ENCODE assay signal across 18 cellular contexts in the genomic region with DNA sequence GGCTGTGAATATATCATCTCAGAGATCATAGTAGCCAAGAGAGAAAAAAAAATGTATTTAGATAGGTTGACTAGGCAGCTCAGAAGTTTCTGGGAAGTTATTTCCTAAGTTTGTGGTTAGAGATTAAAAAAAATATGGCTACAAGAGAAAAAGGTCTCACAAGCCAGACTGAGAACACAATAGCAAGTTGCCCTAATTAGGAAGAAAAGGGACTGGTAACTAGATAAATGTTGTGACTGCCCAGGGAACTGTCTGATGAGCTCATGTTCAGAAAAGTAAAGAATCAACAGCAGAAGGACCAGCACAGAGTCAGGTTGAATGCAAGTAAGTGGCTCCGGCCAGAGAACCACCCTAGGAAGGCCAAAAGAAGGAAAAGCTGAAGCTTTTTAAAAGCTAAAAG.
DNase-seq lines count a peak whose midpoint lies in the region; ATAC-seq and TF ChIP-seq lines count a peak whose summit lies in the region.
"Had no signal": no experiment of that assay in that cellular context is flagged by ENCODE, and none has a peak within 500 bp of the region (broad histone marks: within the 10 kb centered on the region; RNA-seq: fewer than 3 reads in every experiment).

No MANE protein-coding gene starts in this region.

- H3K4me1 ChIP-seq in IMR-90 (ENCODE audit: control insufficient read depth, insufficient read depth, low read length) = peaks cover 2% of the 10 kb centered on the region; the same call in 1 of the 2 replicates
- H3K4me1 ChIP-seq: lower lobe of right lung, Peyer's patch had no signal

- no peaks in the 10 kb centered on the region for H4K20me1 ChIP-seq in IMR-90 (ENCODE audit: insufficient read depth, low read length)

- no TSS peak for BruUV-seq in IMR-90 (replicated peaks; lab: Mats Ljungman, UMichigan)

- no peaks in the 10 kb centered on the region for H3K9me3 ChIP-seq in IMR-90 (ENCODE audit: control insufficient read depth, insufficient read depth, low read length)
- H3K9me3 ChIP-seq: lower lobe of right lung, Peyer's patch had no signal

- no peaks in the 10 kb centered on the region for H3K36me3 ChIP-seq in IMR-90 (ENCODE audit: control insufficient read depth, insufficient read depth, low read length)
- H3K36me3 ChIP-seq: lower lobe of right lung, Peyer's patch had no signal

- TF ChIP-seq CTCF in AG09309 (IDR thresholded peaks at IDR 0.05; ENCODE audit: control insufficient read depth, insufficient read depth, low read depth, low read length, missing control alignments) (no peak), IMR-90 (conservative IDR thresholded peaks at IDR 0.05; ENCODE audit: low read depth, low read length) (no peak), astrocyte of the spinal cord (IDR thresholded peaks at IDR 0.05; ENCODE audit: low read depth, low read length) (no peak)

- no peak overlapping the region for H3K4ac ChIP-seq in IMR-90 (ENCODE audit: low read depth, low read length)

- intact Hi-C loops in IMR-90 (cut with micrococcal nuclease) = no loop called here

- DNase-seq in AG09309 (ENCODE audit: low read depth) (peak; percentile 44), IMR-90 (peak; percentile 26), astrocyte of the spinal cord (ENCODE audit: low read depth, low spot score) (peak; percentile 61), midbrain (lab: John Stamatoyannopoulos, UW) (peak; percentile 6), NCI-H526 (lab: John Stamatoyannopoulos, UW) (no peak)
- no peak for DNase-seq in activated naive CD4-positive, alpha-beta T cell treated with anti-CD3 and anti-CD28 coated beads, Interleukin-2, amount 10 ng/mL, durations not matched to agents 7 days and 5 days
- DNase-seq: ACHN; activated CD4-positive, alpha-beta memory T cell treated with anti-CD3 and anti-CD28 coated beads for 36 hours; activated T-cell treated with anti-CD3 and anti-CD28 coated beads, Interleukin-2, amount 50 U/mL, for 4 hours; COR-L47; lower lobe of right lung; naive thymus-derived CD4-positive, alpha-beta T cell; NCI-H2081; Peyer's patch had no signal

- peaks cover 3% of the 10 kb centered on the region in 2 experiments; a peak in 3 of 4 replicates for H3K79me1 ChIP-seq in IMR-90 (ENCODE audit: low read depth in 1 of 2, low read length in 2 of 2)

- TF ChIP-seq POLR2A in IMR-90 (IDR thresholded peaks at IDR 0.05; ENCODE audit: low read depth, low read length) = no peak

- H2BK5ac ChIP-seq in IMR-90 (ENCODE audit: low read depth, low read length, poor library complexity, severe bottlenecking) = no peak overlapping the region

- peaks cover 3% of the 10 kb centered on the region; the same call in 1 of the 2 replicates for H3K9me1 ChIP-seq in IMR-90 (ENCODE audit: insufficient read depth, low read length)

- no peak overlapping the region for H4K8ac ChIP-seq in IMR-90 (ENCODE audit: low read depth in 2 of 2, low read length in 2 of 2)

- in situ Hi-C loops in IMR-90 (cut with MboI; ENCODE audit: low sequenced_read_pairs) = no loop called here
- in situ Hi-C loops in astrocyte of the spinal cord (cut with HindIII; ENCODE audit: low sequenced_read_pairs) = no loop called here

- no peak overlapping the region for H3K4me3 ChIP-seq in AG09309 (ENCODE audit: control insufficient read depth, low read depth, low read length)
- H3K4me3 ChIP-seq in IMR-90 (ENCODE audit: insufficient read depth, low read depth, low read length) = no peak overlapping the region
- H3K4me3 ChIP-seq in astrocyte of the spinal cord (ENCODE audit: low read depth, low read length) = no peak overlapping the region
- H3K4me3 ChIP-seq: lower lobe of right lung, Peyer's patch had no signal

- peak overlapping the region; percentile 42; the same call in 1 of the 2 replicates for H4K5ac ChIP-seq in IMR-90 (ENCODE audit: low read depth, low read length)

- TF ChIP-seq RAD21 in IMR-90 (IDR thresholded peaks at IDR 0.05; ENCODE audit: low read length) = no peak

- no peak overlapping the region for H2BK120ac ChIP-seq in IMR-90 (ENCODE audit: low read depth, low read length)

- H3K36me3 Mint-ChIP-seq in activated naive CD4-positive, alpha-beta T cell treated with anti-CD3 and anti-CD28 coated beads, Interleukin-2, amount 10 ng/mL, durations not matched to agents 7 days and 5 days = no peaks in the 10 kb centered on the region
- H3K36me3 Mint-ChIP-seq: activated CD4-positive, alpha-beta memory T cell treated with anti-CD3 and anti-CD28 coated beads for 36 hours; activated naive CD4-positive, alpha-beta T cell treated with anti-CD3 and anti-CD28 coated beads, Interleukin-2, amount 50 U/mL, for 72 hours; naive thymus-derived CD4-positive, alpha-beta T cell had no signal

- POLR2A ChIA-PET in IMR-90 (lab: Charles Lee; ENCODE audit: unreplicated experiment) = no interaction called here

- ATAC-seq in IMR-90 (ENCODE audit: low read depth) (0 out of 2 replicates have a peak, but pooled peaks have one; percentile 27), HG02970 (IDR thresholded peaks at IDR 0.05; ENCODE audit: low FRiP score, unreplicated experiment) (no peak), GM18858 (IDR thresholded peaks at IDR 0.05; ENCODE audit: unreplicated experiment) (no peak)
- ATAC-seq: activated naive CD4-positive, alpha-beta T cell treated with anti-CD3 and anti-CD28 coated beads, Interleukin-2, amount 50 U/mL, for 72 hours; activated T-cell treated with anti-CD3 and anti-CD28 coated beads, Interleukin-2, amount 50 U/mL, for 4 hours; lower lobe of right lung; naive thymus-derived CD4-positive, alpha-beta T cell; SK-N-SH treated with all-trans-retinoic acid at 6 μM for 48 hours had no signal

- H3K18ac ChIP-seq in IMR-90 (ENCODE audit: low read depth, low read length) = peak overlapping the region; percentile 5; the same call in 1 of the 2 replicates

- H3K9me3 Mint-ChIP-seq in activated naive CD4-positive, alpha-beta T cell treated with anti-CD3 and anti-CD28 coated beads, Interleukin-2, amount 10 ng/mL, durations not matched to agents 7 days and 5 days = no peaks in the 10 kb centered on the region
- H3K9me3 Mint-ChIP-seq: activated T-cell treated with anti-CD3 and anti-CD28 coated beads, Interleukin-2, amount 50 U/mL, for 4 hours had no signal

- no peaks in the 10 kb centered on the region for H3K27me3 Mint-ChIP-seq in activated naive CD4-positive, alpha-beta T cell treated with anti-CD3 and anti-CD28 coated beads, Interleukin-2, amount 10 ng/mL, durations not matched to agents 7 days and 5 days
- H3K27me3 Mint-ChIP-seq: activated CD4-positive, alpha-beta memory T cell treated with anti-CD3 and anti-CD28 coated beads for 36 hours; naive thymus-derived CD4-positive, alpha-beta T cell had no signal

- no peak overlapping the region for H3K4me3 Mint-ChIP-seq in activated naive CD4-positive, alpha-beta T cell treated with anti-CD3 and anti-CD28 coated beads, Interleukin-2, amount 10 ng/mL, durations not matched to agents 7 days and 5 days
- H3K4me3 Mint-ChIP-seq: activated CD4-positive, alpha-beta memory T cell treated with anti-CD3 and anti-CD28 coated beads for 36 hours; activated T-cell treated with anti-CD3 and anti-CD28 coated beads, Interleukin-2, amount 50 U/mL, for 4 hours; naive thymus-derived CD4-positive, alpha-beta T cell had no signal

- H3K27ac ChIP-seq in IMR-90 (ENCODE audit: insufficient read depth, low read length) = peak overlapping the region; percentile 20; the same call in 1 of the 2 replicates
- H3K27ac ChIP-seq: lower lobe of right lung, Peyer's patch had no signal

- no peak overlapping the region for H2AK5ac ChIP-seq in IMR-90 (ENCODE audit: low read depth, low read length)

- CTCF ChIA-PET in IMR-90 (lab: Yijun Ruan, JAX) = no interaction called here
- CTCF ChIA-PET in activated naive CD4-positive, alpha-beta T cell treated with anti-CD3 and anti-CD28 coated beads, Interleukin-2, amount 10 ng/mL, durations not matched to agents 7 days and 5 days (lab: Charles Lee) = no interaction called here

- H2AFZ ChIP-seq in IMR-90 (replicated peaks; ENCODE audit: low read length, poor library complexity) = no peak overlapping the region

- H3K14ac ChIP-seq in IMR-90 (replicated peaks; ENCODE audit: low read depth, low read length) = no peak overlapping the region

- no peak overlapping the region for H3K4me2 ChIP-seq in IMR-90 (ENCODE audit: low read depth, low read length)

- H4K91ac ChIP-seq in IMR-90 (ENCODE audit: insufficient read depth, low read depth, low read length) = no peak overlapping the region

- no peak overlapping the region for H3K9ac ChIP-seq in IMR-90 (ENCODE audit: low read depth, low read length)

- H3K27me3 ChIP-seq in IMR-90 (ENCODE audit: control insufficient read depth, insufficient read depth, low read length) = no peaks in the 10 kb centered on the region
- H3K27me3 ChIP-seq: Peyer's patch had no signal

- H2AK9ac ChIP-seq in IMR-90 (replicated peaks; ENCODE audit: low read depth, low read length, poor library complexity) = no peak overlapping the region

- dilution Hi-C loops in IMR-90 (cut with HindIII; ENCODE audit: low sequenced_read_pairs, unreplicated experiment) = no loop called here

- H3K27ac Mint-ChIP-seq in activated naive CD4-positive, alpha-beta T cell treated with anti-CD3 and anti-CD28 coated beads, Interleukin-2, amount 10 ng/mL, durations not matched to agents 7 days and 5 days = no peak overlapping the region
- H3K27ac Mint-ChIP-seq: activated CD4-positive, alpha-beta memory T cell treated with anti-CD3 and anti-CD28 coated beads for 36 hours; activated naive CD4-positive, alpha-beta T cell treated with anti-CD3 and anti-CD28 coated beads, Interleukin-2, amount 50 U/mL, for 72 hours; naive thymus-derived CD4-positive, alpha-beta T cell had no signal

- H3K4me1 Mint-ChIP-seq in activated naive CD4-positive, alpha-beta T cell treated with anti-CD3 and anti-CD28 coated beads, Interleukin-2, amount 10 ng/mL, durations not matched to agents 7 days and 5 days = no peaks in the 10 kb centered on the region
- H3K4me1 Mint-ChIP-seq: naive thymus-derived CD4-positive, alpha-beta T cell had no signal

- H2BK15ac ChIP-seq in IMR-90 (ENCODE audit: low read depth, low read length) = no peak overlapping the region

- H3K23ac ChIP-seq in IMR-90 (ENCODE audit: low read depth, low read length) = no peak overlapping the region

- WGBS in IMR-90 (ENCODE audit: extremely low coverage in 2 of 2, insufficient read length in 1 of 2), 2 experiments = no CpG with 5 or more reads among the region's 1 CpG

- H2BK20ac ChIP-seq in IMR-90 (ENCODE audit: low read depth, low read length) = no peak overlapping the region

- no peak overlapping the region for H3K56ac ChIP-seq in IMR-90 (ENCODE audit: extremely low read depth, insufficient read depth, low read length)

TF ChIP-seq in IMR-90, 13 proteins besides CTCF, POLR2A, EP300 and RAD21 (continues in another document):
- TF ChIP-seq SMC3 (IDR thresholded peaks at IDR 0.05; ENCODE audit: low read depth, low read length) (no peak), MXI1 (IDR thresholded peaks at IDR 0.05; ENCODE audit: borderline replicate concordance, low read depth, low read length) (no peak), MAZ (IDR thresholded peaks at IDR 0.05; ENCODE audit: borderline replicate concordance, low read depth, low read length) (no peak), BHLHE40 (IDR thresholded peaks at IDR 0.05; ENCODE audit: low read depth, low read length) (no peak)

Comparison
In these comparisons a context has a peak if more than half of its experiments do, and no peak if none do; other contexts are left out.
1. DNase-seq: peak in AG09309 (single experiment), IMR-90 (single experiment), astrocyte of the spinal cord (single experiment) and midbrain (single experiment); none in NCI-H526 (0 of 2) and activated naive CD4-positive, alpha-beta T cell treated with anti-CD3 and anti-CD28 coated beads, Interleukin-2, amount 10 ng/mL, durations not matched to agents 7 days and 5 days (single experiment).